ENCODE assay signal across 12 cellular contexts in the genomic region with DNA sequence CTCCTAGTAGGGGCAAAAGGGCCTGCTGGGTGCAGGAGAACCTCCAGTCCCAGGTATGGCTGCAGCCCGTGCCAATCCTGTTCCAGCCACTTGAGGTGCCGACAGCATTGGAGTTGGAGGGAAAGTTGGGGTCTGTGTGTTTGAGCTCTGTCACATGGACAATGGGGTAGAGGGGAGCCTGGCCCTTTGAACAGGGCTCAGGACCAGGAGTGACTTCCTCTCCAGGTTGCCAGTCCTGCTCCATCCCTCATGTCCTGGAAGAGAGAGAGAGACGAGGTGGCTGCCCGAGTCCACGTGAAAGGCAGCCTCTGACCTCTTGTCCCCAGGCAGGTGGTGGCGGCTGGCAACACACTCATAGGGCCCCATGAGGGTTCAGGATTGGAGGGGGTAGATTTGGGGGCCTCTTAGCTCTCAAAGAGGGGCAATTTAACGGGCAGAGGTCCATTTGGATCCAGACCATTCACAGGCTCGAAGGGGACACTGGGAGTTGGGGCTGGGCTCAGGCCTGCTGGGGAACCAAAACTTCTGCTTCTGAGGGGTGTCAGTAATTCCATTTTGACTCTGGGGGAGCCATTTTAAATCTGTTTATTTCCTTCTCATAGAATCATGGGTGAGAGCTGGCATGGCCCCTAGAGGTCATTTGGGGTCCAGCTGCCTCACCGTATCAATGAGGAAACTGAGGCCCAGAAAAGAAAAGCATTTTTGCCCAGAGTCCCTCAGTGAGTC. TPM values are rescaled to one million over a fixed set of nuclear protein-coding genes. Genes with fewer than 3 reads are reported as not detected.
DNase-seq lines count a peak whose midpoint lies in the region; FAIRE-seq and TF ChIP-seq lines count a peak whose summit lies in the region.
"Had no signal": no experiment of that assay in that cellular context is flagged by ENCODE, and none has a peak within 500 bp of the region (broad histone marks: within the 10 kb centered on the region; RNA-seq: fewer than 3 reads in every experiment).

No MANE protein-coding gene starts in this region.

- peaks cover 11% of the 10 kb centered on the region for H3K36me3 Mint-ChIP-seq in T-helper 1 cell treated with Interleukin-12 subunit alpha and Interleukin-12 subunit beta and Interleukin-4 antibody, amounts not matched to agents 30 μg/mL and 1 μg/mL, for 36 hours (ENCODE audit: low read depth)

- FAIRE-seq in H1 (lab: Jason Lieb, UNC): no peak

- H2BK12ac ChIP-seq in H1 (ENCODE audit: low read depth, low read length): peak overlapping the region; percentile 17; the same call in 1 of the 2 replicates

- no peaks in the 10 kb centered on the region for H3K9me2 ChIP-seq in OCI-LY1 (ENCODE audit: low read depth, low read length)

- no peaks in the 10 kb centered on the region for H4K20me1 ChIP-seq in OCI-LY1 (ENCODE audit: insufficient read depth, low read length)
- H4K20me1 ChIP-seq in H1 (replicated peaks in 1 of 2; ENCODE audit: control insufficient read depth in 1 of 2, insufficient read depth in 2 of 2, low read length in 2 of 2): no peaks in the 10 kb centered on the region

- H3K27me3 Mint-ChIP-seq in T-helper 1 cell treated with Interleukin-12 subunit alpha and Interleukin-12 subunit beta and Interleukin-4 antibody, amounts not matched to agents 30 μg/mL and 1 μg/mL, for 36 hours (ENCODE audit: low read depth): no peaks in the 10 kb centered on the region

- intact Hi-C loops in spleen (cut with DNase I; ENCODE audit: low total_unique reads): no loop called here

- no peak for TF ChIP-seq EP300 in H1 (IDR thresholded peaks at IDR 0.05; ENCODE audit: borderline replicate concordance in 1 of 2, low read depth in 2 of 2, low read length in 2 of 2)

- H3K14ac ChIP-seq in H1 (ENCODE audit: insufficient read length): no peak overlapping the region

- no peak for TF ChIP-seq CTCF in OCI-LY1 (IDR thresholded peaks at IDR 0.05; ENCODE audit: low read length)
- TF ChIP-seq CTCF in H1 (IDR thresholded peaks at IDR 0.05; ENCODE audit: control extremely low read depth in 1 of 3, insufficient read depth in 1 of 3, low read depth in 1 of 3, low read length in 3 of 3): peak in 2 of 3 experiments; percentile 12 to 19; a peak in 3 of 4 replicates
- TF ChIP-seq CTCF in spleen (IDR thresholded peaks at IDR 0.05 in 8 of 11, conservative IDR thresholded peaks at IDR 0.05 in 3 of 11): no peak

- H3K4me3 ChIP-seq in OCI-LY1 (ENCODE audit: low read depth, low read length, poor library complexity, severe bottlenecking) (peak overlapping the region; percentile 69), H1 (ENCODE audit: extremely low read depth in 1 of 4, insufficient read depth in 2 of 4, low read depth in 3 of 4, low read length in 4 of 4) (no peak overlapping the region), spleen (no peak overlapping the region)

- H3K4ac ChIP-seq in H1 (replicated peaks; ENCODE audit: insufficient read length, low read depth, low read length): no peak overlapping the region

- H3K9ac ChIP-seq in OCI-LY1 (ENCODE audit: low read length) (peak overlapping the region; percentile 14; the same call in 1 of the 2 replicates), H1 (replicated peaks in 1 of 4; ENCODE audit: extremely low read depth in 1 of 4, low read depth in 3 of 4, low read length in 3 of 4) (no peak overlapping the region)

- peaks cover 19% of the 10 kb centered on the region; the same call in 1 of the 2 replicates for H3F3A ChIP-seq in OCI-LY1 (ENCODE audit: insufficient read depth, low read length)

- peak overlapping the region; percentile 71 for H3K27ac Mint-ChIP-seq in T-helper 1 cell treated with Interleukin-12 subunit alpha and Interleukin-12 subunit beta and Interleukin-4 antibody, amounts not matched to agents 30 μg/mL and 1 μg/mL, for 36 hours

- H2AFZ ChIP-seq in OCI-LY1 (ENCODE audit: low read length) (no peak overlapping the region), H1 (ENCODE audit: low read length) (no peak overlapping the region)

- H3K4me2 ChIP-seq in OCI-LY1 (ENCODE audit: low read length): peak overlapping the region; percentile 70
- H3K4me2 ChIP-seq in H1 (ENCODE audit: insufficient read depth in 1 of 2, low read depth in 2 of 2, low read length in 2 of 2): no peak overlapping the region

- no peak overlapping the region for H2BK120ac ChIP-seq in H1 (replicated peaks; ENCODE audit: low read depth, low read length)

- no peaks in the 10 kb centered on the region for H3K79me2 ChIP-seq in OCI-LY1 (ENCODE audit: insufficient read depth, low read length)
- H3K79me2 ChIP-seq in H1 (ENCODE audit: control insufficient read depth in 1 of 2, insufficient read depth in 2 of 2, low read length in 2 of 2): no peaks in the 10 kb centered on the region

- 91% methylated on average over 9 of the region's 9 CpGs; no CpG with 5 or more reads in 1 of the 2 experiments for WGBS in H1 (ENCODE audit: extremely low coverage in 1 of 2, insufficient coverage in 1 of 2, insufficient read length in 1 of 2, insufficient replicate concordance in 2 of 2, low coverage in 1 of 2, low lambda C conversion rate in 2 of 2, missing lambda C conversion rate in 1 of 2), 2 experiments
- WGBS in spleen, 5 donors: 83 to 93% (median 86%) methylated on average over 8 to 9 of the region's 9 CpGs

- H3K27me3 ChIP-seq in OCI-LY1 (ENCODE audit: insufficient read depth, low read length): no peaks in the 10 kb centered on the region
- H3K27me3 ChIP-seq in H1 (replicated peaks in 1 of 4; ENCODE audit: control insufficient read depth in 3 of 4, extremely low read depth in 1 of 4, insufficient read depth in 3 of 4, low read length in 3 of 4): no peaks in the 10 kb centered on the region; a peak in 1 of 7 replicates
- no peaks in the 10 kb centered on the region for H3K27me3 ChIP-seq in spleen (replicated peaks in 1 of 7)

- TF ChIP-seq RAD21 in H1 (IDR thresholded peaks at IDR 0.05 in 1 of 2, conservative IDR thresholded peaks at IDR 0.05 in 1 of 2; ENCODE audit: low read depth in 2 of 2, low read length in 2 of 2): peak; percentile 16 to 22; a peak in 2 of 4 replicates

- CTCF ChIA-PET in H1 (lab: Charles Lee; ENCODE audit: partially characterized antibody): interaction anchor here (0.6 to 10.8 kb wide), 8 partner anchors 11 to 90 kb away, joined by 3 to 114 read pairs (median 4); no protein-coding TSS in a partner anchor

- H2BK20ac ChIP-seq in H1 (ENCODE audit: low read length): no peak overlapping the region

- POLR2A ChIA-PET in H1 (lab: Charles Lee; ENCODE audit: partially characterized antibody): interaction anchor here (0.8 kb wide), 1 partner anchor 13 kb away, joined by 3 read pairs; no protein-coding TSS in a partner anchor

- TF ChIP-seq POLR2A in H1 (IDR thresholded peaks at IDR 0.05; ENCODE audit: control extremely low read depth in 1 of 2, low read depth in 2 of 2, low read length in 2 of 2) (no peak), spleen (IDR thresholded peaks at IDR 0.05) (no peak)

- H3K27ac ChIP-seq in OCI-LY1 (ENCODE audit: low read depth, low read length, poor library complexity, severe bottlenecking): peak overlapping the region; percentile 99
- no peak overlapping the region for H3K27ac ChIP-seq in H1 (ENCODE audit: low read depth, low read length)
- H3K27ac ChIP-seq in spleen: peak overlapping the region; percentile 6 to 96 (median 91)

- no peaks in the 10 kb centered on the region for H3K9me3 Mint-ChIP-seq in T-helper 1 cell treated with Interleukin-12 subunit alpha and Interleukin-12 subunit beta and Interleukin-4 antibody, amounts not matched to agents 30 μg/mL and 1 μg/mL, for 36 hours

- no peaks in the 10 kb centered on the region for H3K79me1 ChIP-seq in H1 (ENCODE audit: low read depth, low read length)

- H4K8ac ChIP-seq in H1 (ENCODE audit: extremely low read depth, insufficient read depth, low read length): no peak overlapping the region; the same call in 1 of the 2 replicates

- H3K18ac ChIP-seq in H1 (ENCODE audit: extremely low read depth, low read length): no peak overlapping the region

- H3K23ac ChIP-seq in H1 (ENCODE audit: insufficient read length): no peak overlapping the region

- H3K23me2 ChIP-seq in H1 (ENCODE audit: low read depth, low read length): no peaks in the 10 kb centered on the region

- no peak overlapping the region for H2BK15ac ChIP-seq in H1 (ENCODE audit: low read length)

- peaks cover 54% of the 10 kb centered on the region for H3K4me1 Mint-ChIP-seq in T-helper 1 cell treated with Interleukin-12 subunit alpha and Interleukin-12 subunit beta and Interleukin-4 antibody, amounts not matched to agents 30 μg/mL and 1 μg/mL, for 36 hours (ENCODE audit: low read depth)

- H3K9me3 ChIP-seq in OCI-LY1 (ENCODE audit: low read length) (no peaks in the 10 kb centered on the region), H1 (ENCODE audit: insufficient read depth in 2 of 2, low read depth in 1 of 2, low read length in 1 of 2) (no peaks in the 10 kb centered on the region), spleen (no peaks in the 10 kb centered on the region)

- H3K56ac ChIP-seq in H1 (replicated peaks; ENCODE audit: insufficient read length, low read depth, low read length): no peak overlapping the region

- H4K91ac ChIP-seq in H1 (replicated peaks; ENCODE audit: insufficient read length, low read length): no peak overlapping the region

- H3K36me3 ChIP-seq in OCI-LY1 (ENCODE audit: insufficient read depth, low read length) (no peaks in the 10 kb centered on the region; the same call in 1 of the 2 replicates), H1 (ENCODE audit: control insufficient read depth in 2 of 4, insufficient read depth in 4 of 4, low read length in 3 of 4) (no peaks in the 10 kb centered on the region), spleen (peaks cover 0 to 19% (median 2%) of the 10 kb centered on the region in 6 donors)

- H2AK5ac ChIP-seq in H1 (ENCODE audit: low read depth, low read length): no peak overlapping the region

- DNase-seq in T-helper 1 cell (no peak), H1 (ENCODE audit: low read depth in 1 of 2, low spot score in 2 of 2) (no peak), spleen (peak; percentile 73), HUDEP-2 (lab: John Stamatoyannopoulos, UW; ENCODE audit: unreplicated experiment in 76 of 76) (no peak), NCI-H748 treated with DMSO at 0.1 percent for 48 hours (lab: John Stamatoyannopoulos, UW) (no peak), NOMO-1 treated with DMSO at 0.1 percent for 48 hours (lab: John Stamatoyannopoulos, UW; ENCODE audit: unreplicated experiment) (no peak)
- DNase-seq: activated gamma-delta T cell treated with Interleukin-2 at 50 U/mL for 16 hours; cortex of kidney; NCI-H1436; NK-92 treated with Interleukin-12 subunit alpha and Interleukin-12 subunit beta, amount 100 ng/mL, for 24 hours had no signal

- H3K4me1 ChIP-seq in OCI-LY1 (ENCODE audit: insufficient read depth, low read length, severe bottlenecking): peaks cover 100% of the 10 kb centered on the region
- peaks cover 4 to 7% (median 6%) of the 10 kb centered on the region in 4 experiments; a peak in 6 of 7 replicates for H3K4me1 ChIP-seq in H1 (replicated peaks in 1 of 4; ENCODE audit: control insufficient read depth in 3 of 4, insufficient read depth in 4 of 4, low read length in 3 of 4)
- peaks cover 63 to 100% (median 99%) of the 10 kb centered on the region in 6 donors for H3K4me1 ChIP-seq in spleen

- H4K5ac ChIP-seq in H1 (ENCODE audit: insufficient read length, low read depth, low read length): no peak overlapping the region

- H3K4me3 Mint-ChIP-seq in T-helper 1 cell treated with Interleukin-12 subunit alpha and Interleukin-12 subunit beta and Interleukin-4 antibody, amounts not matched to agents 30 μg/mL and 1 μg/mL, for 36 hours: no peak overlapping the region

- H2BK5ac ChIP-seq in H1 (ENCODE audit: low read depth, low read length): no peak overlapping the region

RNA-seq across cellular contexts. Expression of gene ADORA2A, which starts 4.1 kb away (rescaled TPM):
- 7.1 and 7.2 TPM in 2 replicates for total RNA-seq in H1 (2021; fragmentation: NEBNext Ultra II Directional; extraction: Animal tissue kit (Norgen Biotek cat#: 25700))
- polyA plus RNA-seq in H1 (2011; rRNA removed) (20.3 and 22.1 TPM in 2 replicates), spleen (10 to 100 TPM in 2 of 3 donors, 1 to 10 TPM in 1; 8.3 to 14.8 (median 14.2) TPM)
- 12.9 TPM for polyA plus RNA-seq in H1 (2011; cell fraction: cytosol; rRNA removed)
- polyA plus RNA-seq in H1 (2011; cell fraction: nucleus; rRNA removed): 23.1 TPM
- 6.9 to 12.0 TPM (median 8.8 TPM) in 4 replicates for polyA plus RNA-seq in H1 (2012, experiment 1 of 2)
- 6.4 TPM for polyA plus RNA-seq in H1 (2012, experiment 2 of 2)
- 5.4 TPM for polyA plus RNA-seq in H1 (2013, experiment 1 of 2)
- 5.4 TPM for polyA plus RNA-seq in H1 (2013, experiment 2 of 2)
- polyA minus RNA-seq in H1 (2011; rRNA and poly(A)+ RNA removed): 14.0 and 14.6 TPM in 2 replicates
- 10.5 TPM for polyA minus RNA-seq in H1 (2011; cell fraction: cytosol; rRNA and poly(A)+ RNA removed)
- polyA minus RNA-seq in H1 (2011; cell fraction: nucleus; rRNA and poly(A)+ RNA removed): 11.1 TPM
- 10 to 100 TPM; 15.8 to 31.1 (median 25.2) TPM for total RNA-seq in spleen

Comparison
In these comparisons a context has a peak if more than half of its experiments do, and no peak if none do; other contexts are left out.
1. CTCF ChIP-seq: peak in H1 (2 of 3); none in OCI-LY1 (single experiment) and spleen (0 of 11).